Comparison of ENCODE assay signal across 8 cellular contexts in the genomic region with DNA sequence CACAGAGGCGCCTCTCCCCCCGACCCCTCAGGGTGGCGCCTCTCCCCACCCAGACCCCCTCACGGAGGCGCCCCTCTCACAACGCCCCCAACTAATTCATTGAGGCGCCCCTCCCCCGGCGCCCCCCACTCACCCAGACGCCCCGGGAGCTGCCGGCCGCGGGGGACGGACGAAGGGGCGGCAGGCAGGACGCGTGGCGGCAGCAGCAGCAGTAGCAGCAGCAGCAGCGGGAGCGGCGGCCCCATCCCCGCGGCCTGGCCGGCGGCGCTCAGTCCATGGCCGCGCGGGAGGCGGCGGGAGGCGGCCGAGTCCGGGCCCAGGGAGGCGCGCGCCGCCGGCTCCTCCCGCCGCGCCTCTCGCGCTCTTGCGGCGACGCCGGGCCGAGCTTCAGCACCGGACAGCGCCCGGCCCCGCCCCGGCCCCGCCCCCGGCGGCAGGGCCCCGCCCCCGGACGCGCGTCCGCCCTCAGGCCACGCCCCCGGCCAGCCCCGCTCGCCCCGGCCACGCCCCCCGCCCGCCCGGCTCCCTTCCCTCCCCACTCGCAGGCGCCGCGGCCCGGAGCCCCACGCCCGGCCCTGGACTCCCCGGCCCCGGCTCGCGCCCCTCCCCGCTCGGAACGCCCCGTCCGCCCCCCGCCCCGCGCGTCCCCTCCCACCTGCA. TPM values are rescaled to one million over a fixed set of nuclear protein-coding genes. Genes with fewer than 3 reads are reported as not detected.
A peak's percentile ranks its signal among the peaks of the same experiment; 100 is the strongest.
DNase-seq lines count a peak whose midpoint lies in the region; ATAC-seq and TF ChIP-seq lines count a peak whose summit lies in the region.

PTPRN2 (minus strand) TSS at position 399 of the 660 bp plus-strand sequence.

- peaks cover 41% of the 10 kb centered on the region for H3K27me3 Mint-ChIP-seq in activated naive CD4-positive, alpha-beta T cell treated with anti-CD3 and anti-CD28 coated beads, Interleukin-2, amount 50 U/mL, for 24 hours

- no peaks in the 10 kb centered on the region for H3K9me3 ChIP-seq in upper lobe of right lung

- H3K4me1 Mint-ChIP-seq in activated naive CD4-positive, alpha-beta T cell treated with anti-CD3 and anti-CD28 coated beads, Interleukin-2, amount 50 U/mL, for 24 hours, result peaks cover 15% of the 10 kb centered on the region

- no peak for TF ChIP-seq CTCF in upper lobe of right lung (IDR thresholded peaks at IDR 0.05)

- H3K4me3 ChIP-seq in upper lobe of right lung, result peak within 1 kb of the TSS; percentile 32

- ATAC-seq in GM18502 (IDR thresholded peaks at IDR 0.05; ENCODE audit: poor library complexity, unreplicated experiment), result peak; percentile 80
- peak; percentile 66 for ATAC-seq in HG03342 (IDR thresholded peaks at IDR 0.05; ENCODE audit: unreplicated experiment)
- peak; percentile 95 for ATAC-seq in Right ventricle myocardium superior (ENCODE audit: poor library complexity)
- ATAC-seq in upper lobe of right lung, result peak; percentile 95
- ATAC-seq in HG03139 (IDR thresholded peaks at IDR 0.05; ENCODE audit: unreplicated experiment), result no peak

- H3K36me3 ChIP-seq in upper lobe of right lung, result no peaks in the 10 kb centered on the region

- no peaks in the 10 kb centered on the region for H3K36me3 Mint-ChIP-seq in activated naive CD4-positive, alpha-beta T cell treated with anti-CD3 and anti-CD28 coated beads, Interleukin-2, amount 50 U/mL, for 24 hours

- H3K27ac Mint-ChIP-seq in activated naive CD4-positive, alpha-beta T cell treated with anti-CD3 and anti-CD28 coated beads, Interleukin-2, amount 50 U/mL, for 24 hours, result no peak within 1 kb of the TSS

- H3K9me3 Mint-ChIP-seq in activated naive CD4-positive, alpha-beta T cell treated with anti-CD3 and anti-CD28 coated beads, Interleukin-2, amount 50 U/mL, for 24 hours, result peaks cover 4% of the 10 kb centered on the region

- DNase-seq in SK-N-DZ (ENCODE audit: low spot score) (peak; percentile 64), Right ventricle myocardium superior (peak; percentile 68), posterior vena cava (ENCODE audit: low spot score) (peak; percentile 86), upper lobe of right lung (peak; percentile 83)

- peak within 1 kb of the TSS; percentile 58 for H3K4me3 Mint-ChIP-seq in activated naive CD4-positive, alpha-beta T cell treated with anti-CD3 and anti-CD28 coated beads, Interleukin-2, amount 50 U/mL, for 24 hours

- intact Hi-C loops in Right ventricle myocardium superior (cut with DNase I) (no loop called here), posterior vena cava (cut with DNase I) (no loop called here), upper lobe of right lung (cut with DNase I) (no loop called here)

- H3K27me3 ChIP-seq in upper lobe of right lung, result peaks cover 50% of the 10 kb centered on the region

- H3K4me1 ChIP-seq in upper lobe of right lung, result peaks cover 12% of the 10 kb centered on the region

- H3K27ac ChIP-seq in upper lobe of right lung, result no peak within 1 kb of the TSS

RNA-seq across cellular contexts. Expression of gene PTPRN2, which starts in this region (rescaled TPM):
- polyA plus RNA-seq in SK-N-DZ (2014; cell fraction: cytosol; rRNA removed), result 14.0 and 19.0 TPM in 2 replicates
- polyA plus RNA-seq in SK-N-DZ (2014; cell fraction: nucleus; rRNA removed), result 7.1 and 9.5 TPM in 2 replicates
- total RNA-seq in Right ventricle myocardium superior (1.2 TPM), posterior vena cava (1 to 10 TPM; 1.6 to 2.8 TPM), upper lobe of right lung (4.9 TPM)
